Comparison of ENCODE assay signal across 2 cellular contexts in the genomic region with DNA sequence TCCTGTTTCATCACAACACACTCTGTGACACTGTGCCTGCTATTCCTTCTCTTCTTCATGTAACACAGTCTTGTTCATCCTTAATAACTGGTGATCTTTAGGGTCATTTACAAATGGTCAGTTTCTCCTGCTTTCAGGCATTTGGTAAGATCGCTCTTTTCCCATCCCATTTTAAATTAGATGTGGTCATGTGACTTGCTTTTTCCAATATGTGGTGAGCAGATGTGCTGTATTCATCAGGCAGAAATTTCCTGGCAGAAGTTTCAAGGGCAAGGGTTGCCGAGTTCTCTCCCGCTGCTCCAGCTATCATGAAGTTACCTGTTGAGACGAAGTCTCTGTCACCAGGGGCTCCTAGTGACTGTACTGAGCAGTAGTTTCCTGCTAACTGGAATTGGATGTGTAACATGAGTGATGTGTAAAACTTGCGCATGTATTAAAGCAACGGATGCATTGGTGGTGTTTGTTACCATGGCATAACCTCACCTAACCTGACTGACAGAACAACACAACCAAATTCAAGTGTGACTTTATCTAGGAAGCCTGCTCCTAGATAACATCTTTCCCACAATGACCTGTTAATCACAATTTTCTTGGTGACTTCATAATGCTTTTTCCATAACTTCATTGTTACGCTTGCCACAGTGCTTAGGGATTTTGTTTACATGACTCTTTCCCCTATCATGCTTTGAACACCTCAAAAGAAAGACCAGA.
TF ChIP-seq lines count a peak whose summit lies in the region.

No MANE protein-coding gene starts in this region.

TF ChIP-seq in HepG2, 621 proteins besides CTCF, POLR2A, EP300 and RAD21:
- TF ChIP-seq ZNF12 (CRISPR knock-in tag; IDR thresholded peaks at IDR 0.05): peak; percentile 63; the same call in 1 of the 2 replicates
- no peak for TF ChIP-seq KLF12 (CRISPR knock-in tag; IDR thresholded peaks at IDR 0.05; ENCODE audit: borderline replicate concordance)
TF ChIP-seq in HepG2: peak in this region for 1.

TF ChIP-seq in GM23338, 12 proteins besides CTCF, POLR2A, EP300 and RAD21:
- TF ChIP-seq NANOG (IDR thresholded peaks at IDR 0.05; ENCODE audit: borderline replicate concordance): no peak
- TF ChIP-seq JUNB (IDR thresholded peaks at IDR 0.05; ENCODE audit: unreplicated experiment): no peak
- TF ChIP-seq, protein P1, sequence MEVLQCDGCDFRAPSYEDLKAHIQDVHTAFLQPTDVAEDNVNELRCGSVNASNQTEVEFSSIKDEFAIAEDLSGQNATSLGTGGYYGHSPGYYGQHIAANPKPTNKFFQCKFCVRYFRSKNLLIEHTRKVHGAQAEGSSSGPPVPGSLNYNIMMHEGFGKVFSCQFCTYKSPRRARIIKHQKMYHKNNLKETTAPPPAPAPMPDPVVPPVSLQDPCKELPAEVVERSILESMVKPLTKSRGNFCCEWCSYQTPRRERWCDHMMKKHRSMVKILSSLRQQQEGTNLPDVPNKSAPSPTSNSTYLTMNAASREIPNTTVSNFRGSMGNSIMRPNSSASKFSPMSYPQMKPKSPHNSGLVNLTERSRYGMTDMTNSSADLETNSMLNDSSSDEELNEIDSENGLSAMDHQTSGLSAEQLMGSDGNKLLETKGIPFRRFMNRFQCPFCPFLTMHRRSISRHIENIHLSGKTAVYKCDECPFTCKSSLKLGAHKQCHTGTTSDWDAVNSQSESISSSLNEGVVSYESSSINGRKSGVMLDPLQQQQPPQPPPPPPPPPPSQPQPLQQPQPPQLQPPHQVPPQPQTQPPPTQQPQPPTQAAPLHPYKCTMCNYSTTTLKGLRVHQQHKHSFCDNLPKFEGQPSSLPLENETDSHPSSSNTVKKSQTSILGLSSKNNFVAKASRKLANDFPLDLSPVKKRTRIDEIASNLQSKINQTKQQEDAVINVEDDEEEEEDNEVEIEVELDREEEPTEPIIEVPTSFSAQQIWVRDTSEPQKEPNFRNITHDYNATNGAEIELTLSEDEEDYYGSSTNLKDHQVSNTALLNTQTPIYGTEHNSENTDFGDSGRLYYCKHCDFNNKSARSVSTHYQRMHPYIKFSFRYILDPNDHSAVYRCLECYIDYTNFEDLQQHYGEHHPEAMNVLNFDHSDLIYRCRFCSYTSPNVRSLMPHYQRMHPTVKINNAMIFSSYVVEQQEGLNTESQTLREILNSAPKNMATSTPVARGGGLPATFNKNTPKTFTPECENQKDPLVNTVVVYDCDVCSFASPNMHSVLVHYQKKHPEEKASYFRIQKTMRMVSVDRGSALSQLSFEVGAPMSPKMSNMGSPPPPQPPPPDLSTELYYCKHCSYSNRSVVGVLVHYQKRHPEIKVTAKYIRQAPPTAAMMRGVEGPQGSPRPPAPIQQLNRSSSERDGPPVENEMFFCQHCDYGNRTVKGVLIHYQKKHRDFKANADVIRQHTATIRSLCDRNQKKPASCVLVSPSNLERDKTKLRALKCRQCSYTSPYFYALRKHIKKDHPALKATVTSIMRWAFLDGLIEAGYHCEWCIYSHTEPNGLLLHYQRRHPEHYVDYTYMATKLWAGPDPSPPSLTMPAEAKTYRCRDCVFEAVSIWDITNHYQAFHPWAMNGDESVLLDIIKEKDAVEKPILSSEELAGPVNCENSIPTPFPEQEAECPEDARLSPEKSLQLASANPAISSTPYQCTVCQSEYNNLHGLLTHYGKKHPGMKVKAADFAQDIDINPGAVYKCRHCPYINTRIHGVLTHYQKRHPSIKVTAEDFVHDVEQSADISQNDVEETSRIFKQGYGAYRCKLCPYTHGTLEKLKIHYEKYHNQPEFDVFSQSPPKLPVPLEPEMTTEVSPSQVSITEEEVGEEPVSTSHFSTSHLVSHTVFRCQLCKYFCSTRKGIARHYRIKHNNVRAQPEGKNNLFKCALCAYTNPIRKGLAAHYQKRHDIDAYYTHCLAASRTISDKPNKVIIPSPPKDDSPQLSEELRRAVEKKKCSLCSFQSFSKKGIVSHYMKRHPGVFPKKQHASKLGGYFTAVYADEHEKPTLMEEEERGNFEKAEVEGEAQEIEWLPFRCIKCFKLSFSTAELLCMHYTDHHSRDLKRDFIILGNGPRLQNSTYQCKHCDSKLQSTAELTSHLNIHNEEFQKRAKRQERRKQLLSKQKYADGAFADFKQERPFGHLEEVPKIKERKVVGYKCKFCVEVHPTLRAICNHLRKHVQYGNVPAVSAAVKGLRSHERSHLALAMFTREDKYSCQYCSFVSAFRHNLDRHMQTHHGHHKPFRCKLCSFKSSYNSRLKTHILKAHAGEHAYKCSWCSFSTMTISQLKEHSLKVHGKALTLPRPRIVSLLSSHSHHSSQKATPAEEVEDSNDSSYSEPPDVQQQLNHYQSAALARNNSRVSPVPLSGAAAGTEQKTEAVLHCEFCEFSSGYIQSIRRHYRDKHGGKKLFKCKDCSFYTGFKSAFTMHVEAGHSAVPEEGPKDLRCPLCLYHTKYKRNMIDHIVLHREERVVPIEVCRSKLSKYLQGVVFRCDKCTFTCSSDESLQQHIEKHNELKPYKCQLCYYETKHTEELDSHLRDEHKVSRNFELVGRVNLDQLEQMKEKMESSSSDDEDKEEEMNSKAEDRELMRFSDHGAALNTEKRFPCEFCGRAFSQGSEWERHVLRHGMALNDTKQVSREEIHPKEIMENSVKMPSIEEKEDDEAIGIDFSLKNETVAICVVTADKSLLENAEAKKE (CRISPR knock-in tag; IDR thresholded peaks at IDR 0.05): no peak
- TF ChIP-seq ZNF114 (CRISPR knock-in tag; IDR thresholded peaks at IDR 0.05): no peak
- no peak for TF ChIP-seq EZH2phosphoT487 (IDR thresholded peaks at IDR 0.05; ENCODE audit: unreplicated experiment)
- no peak for TF ChIP-seq ZNF331 (CRISPR knock-in tag; IDR thresholded peaks at IDR 0.05; ENCODE audit: low read depth)
